ENCODE assay signal across 1 cellular context in genomic region chr2:188984126-188984525, GRCh38.
TF ChIP-seq lines count a peak whose summit lies in the region.

No MANE protein-coding gene starts in this region.

TF ChIP-seq in neural cell, 6 proteins besides CTCF, POLR2A, EP300 and RAD21:
- TF ChIP-seq, protein P1, sequence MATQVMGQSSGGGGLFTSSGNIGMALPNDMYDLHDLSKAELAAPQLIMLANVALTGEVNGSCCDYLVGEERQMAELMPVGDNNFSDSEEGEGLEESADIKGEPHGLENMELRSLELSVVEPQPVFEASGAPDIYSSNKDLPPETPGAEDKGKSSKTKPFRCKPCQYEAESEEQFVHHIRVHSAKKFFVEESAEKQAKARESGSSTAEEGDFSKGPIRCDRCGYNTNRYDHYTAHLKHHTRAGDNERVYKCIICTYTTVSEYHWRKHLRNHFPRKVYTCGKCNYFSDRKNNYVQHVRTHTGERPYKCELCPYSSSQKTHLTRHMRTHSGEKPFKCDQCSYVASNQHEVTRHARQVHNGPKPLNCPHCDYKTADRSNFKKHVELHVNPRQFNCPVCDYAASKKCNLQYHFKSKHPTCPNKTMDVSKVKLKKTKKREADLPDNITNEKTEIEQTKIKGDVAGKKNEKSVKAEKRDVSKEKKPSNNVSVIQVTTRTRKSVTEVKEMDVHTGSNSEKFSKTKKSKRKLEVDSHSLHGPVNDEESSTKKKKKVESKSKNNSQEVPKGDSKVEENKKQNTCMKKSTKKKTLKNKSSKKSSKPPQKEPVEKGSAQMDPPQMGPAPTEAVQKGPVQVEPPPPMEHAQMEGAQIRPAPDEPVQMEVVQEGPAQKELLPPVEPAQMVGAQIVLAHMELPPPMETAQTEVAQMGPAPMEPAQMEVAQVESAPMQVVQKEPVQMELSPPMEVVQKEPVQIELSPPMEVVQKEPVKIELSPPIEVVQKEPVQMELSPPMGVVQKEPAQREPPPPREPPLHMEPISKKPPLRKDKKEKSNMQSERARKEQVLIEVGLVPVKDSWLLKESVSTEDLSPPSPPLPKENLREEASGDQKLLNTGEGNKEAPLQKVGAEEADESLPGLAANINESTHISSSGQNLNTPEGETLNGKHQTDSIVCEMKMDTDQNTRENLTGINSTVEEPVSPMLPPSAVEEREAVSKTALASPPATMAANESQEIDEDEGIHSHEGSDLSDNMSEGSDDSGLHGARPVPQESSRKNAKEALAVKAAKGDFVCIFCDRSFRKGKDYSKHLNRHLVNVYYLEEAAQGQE (IDR thresholded peaks at IDR 0.05; ENCODE audit: borderline replicate concordance): no peak
- no peak for TF ChIP-seq TAF1 (IDR thresholded peaks at IDR 0.05; ENCODE audit: low read depth)
- TF ChIP-seq POLR2AphosphoS5 (IDR thresholded peaks at IDR 0.05): no peak
- TF ChIP-seq EZH2 (IDR thresholded peaks at IDR 0.05; ENCODE audit: borderline replicate concordance, insufficient read depth, low read length, poor library complexity, severe bottlenecking): no peak
- TF ChIP-seq MXI1 (conservative IDR thresholded peaks at IDR 0.05; ENCODE audit: poor library complexity, severe bottlenecking): no peak
